Comparison of ENCODE assay signal across 13 cellular contexts in genomic region chr11:30984442-30984816, GRCh38.
A peak's percentile ranks its signal among the peaks of the same experiment; 100 is the strongest.
DNase-seq lines count a peak whose midpoint lies in the region; ATAC-seq and TF ChIP-seq lines count a peak whose summit lies in the region.
"Had no signal": no experiment of that assay in that cellular context is flagged by ENCODE, and none has a peak within 500 bp of the region (broad histone marks: within the 10 kb centered on the region; RNA-seq: fewer than 3 reads in every experiment).

No MANE protein-coding gene starts in this region.

- TF ChIP-seq CTCF in VCaP (conservative IDR thresholded peaks at IDR 0.05) (no peak), retinal pigment epithelial cell (conservative IDR thresholded peaks at IDR 0.05; ENCODE audit: low read depth, low read length) (no peak)

- H3K27ac ChIP-seq in VCaP: peak overlapping the region; percentile 4; the same call in 1 of the 2 replicates
- H3K27ac ChIP-seq: cardiac muscle cell, transverse colon had no signal

- DNase-seq in HT1080 (ENCODE audit: low read depth): peak; percentile 60
- peak; percentile 61 for DNase-seq in fibroblast of peridontal ligament (ENCODE audit: extremely low read depth)
- DNase-seq in retinal pigment epithelial cell (ENCODE audit: low read depth): peak; percentile 58
- DNase-seq in sciatic nerve (ENCODE audit: low spot score): no peak
- no peak for DNase-seq in HPDE6-E6E7 (ENCODE audit: extremely low spot score)
- DNase-seq: activated gamma-delta T cell treated with Interleukin-2 at 50 U/mL for 16 hours; CD4-positive, alpha-beta T cell; endodermal cell; glutamatergic neuron; transverse colon had no signal

- intact Hi-C loops in sciatic nerve (cut with DNase I): no loop called here

- H3K4me3 ChIP-seq in retinal pigment epithelial cell (ENCODE audit: low read length): no peak overlapping the region
- H3K4me3 ChIP-seq: cardiac muscle cell, transverse colon had no signal

- no peak for ATAC-seq in sciatic nerve
- no peak for ATAC-seq in GM21447 (IDR thresholded peaks at IDR 0.05; ENCODE audit: unreplicated experiment)

Comparison
In these comparisons a context has a peak if more than half of its experiments do, and no peak if none do; other contexts are left out.
1. DNase-seq: peak in HT1080 (single experiment), fibroblast of peridontal ligament (single experiment) and retinal pigment epithelial cell (single experiment); none in sciatic nerve (single experiment) and HPDE6-E6E7 (single experiment).